Comparison of ENCODE assay signal across 1 cellular context in the genomic region with DNA sequence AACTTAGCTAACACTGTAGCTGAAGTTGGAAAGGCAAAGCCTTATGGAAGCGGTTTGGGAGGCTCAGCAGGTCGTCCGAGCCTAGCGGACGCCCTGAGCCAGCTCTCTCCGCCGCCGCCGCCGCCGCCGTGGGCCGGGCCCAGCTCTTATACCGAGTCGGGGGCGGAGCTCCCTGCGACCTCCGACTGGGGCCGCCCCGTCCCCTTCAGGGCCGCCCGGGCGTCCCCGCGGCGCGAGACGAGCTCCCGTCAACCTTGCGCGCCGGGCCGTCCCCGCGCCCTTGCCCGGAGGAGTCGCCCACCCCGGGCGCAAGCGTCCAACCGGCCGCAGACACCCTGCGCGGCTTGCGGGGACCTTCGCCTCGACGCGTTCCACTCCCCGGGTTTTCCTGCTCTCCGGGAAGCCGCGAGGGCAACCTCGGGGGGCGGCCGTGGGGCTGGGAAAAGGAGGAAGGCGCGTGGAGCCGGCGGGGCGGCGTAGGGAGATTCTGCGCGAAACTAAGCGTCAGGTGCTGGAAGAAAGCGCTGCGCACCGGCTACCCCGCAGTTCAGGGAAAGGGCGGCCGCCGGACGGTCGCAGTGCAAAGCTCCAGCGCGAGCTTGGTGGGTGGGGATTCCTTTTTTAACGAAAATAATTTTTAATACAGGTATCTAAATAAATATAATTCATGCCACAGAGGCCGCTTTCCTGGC.
TF ChIP-seq lines count a peak whose summit lies in the region.

A gene with protein sequence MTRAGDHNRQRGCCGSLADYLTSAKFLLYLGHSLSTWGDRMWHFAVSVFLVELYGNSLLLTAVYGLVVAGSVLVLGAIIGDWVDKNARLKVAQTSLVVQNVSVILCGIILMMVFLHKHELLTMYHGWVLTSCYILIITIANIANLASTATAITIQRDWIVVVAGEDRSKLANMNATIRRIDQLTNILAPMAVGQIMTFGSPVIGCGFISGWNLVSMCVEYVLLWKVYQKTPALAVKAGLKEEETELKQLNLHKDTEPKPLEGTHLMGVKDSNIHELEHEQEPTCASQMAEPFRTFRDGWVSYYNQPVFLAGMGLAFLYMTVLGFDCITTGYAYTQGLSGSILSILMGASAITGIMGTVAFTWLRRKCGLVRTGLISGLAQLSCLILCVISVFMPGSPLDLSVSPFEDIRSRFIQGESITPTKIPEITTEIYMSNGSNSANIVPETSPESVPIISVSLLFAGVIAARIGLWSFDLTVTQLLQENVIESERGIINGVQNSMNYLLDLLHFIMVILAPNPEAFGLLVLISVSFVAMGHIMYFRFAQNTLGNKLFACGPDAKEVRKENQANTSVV (minus strand): TSS at position 125 of the 692 bp plus-strand sequence. CDS start 326 bp downstream, outside the sequence.

TF ChIP-seq in HepG2, 621 proteins besides CTCF, POLR2A, EP300 and RAD21 (continued from another document and continues in another):
- TF ChIP-seq, protein P1, sequence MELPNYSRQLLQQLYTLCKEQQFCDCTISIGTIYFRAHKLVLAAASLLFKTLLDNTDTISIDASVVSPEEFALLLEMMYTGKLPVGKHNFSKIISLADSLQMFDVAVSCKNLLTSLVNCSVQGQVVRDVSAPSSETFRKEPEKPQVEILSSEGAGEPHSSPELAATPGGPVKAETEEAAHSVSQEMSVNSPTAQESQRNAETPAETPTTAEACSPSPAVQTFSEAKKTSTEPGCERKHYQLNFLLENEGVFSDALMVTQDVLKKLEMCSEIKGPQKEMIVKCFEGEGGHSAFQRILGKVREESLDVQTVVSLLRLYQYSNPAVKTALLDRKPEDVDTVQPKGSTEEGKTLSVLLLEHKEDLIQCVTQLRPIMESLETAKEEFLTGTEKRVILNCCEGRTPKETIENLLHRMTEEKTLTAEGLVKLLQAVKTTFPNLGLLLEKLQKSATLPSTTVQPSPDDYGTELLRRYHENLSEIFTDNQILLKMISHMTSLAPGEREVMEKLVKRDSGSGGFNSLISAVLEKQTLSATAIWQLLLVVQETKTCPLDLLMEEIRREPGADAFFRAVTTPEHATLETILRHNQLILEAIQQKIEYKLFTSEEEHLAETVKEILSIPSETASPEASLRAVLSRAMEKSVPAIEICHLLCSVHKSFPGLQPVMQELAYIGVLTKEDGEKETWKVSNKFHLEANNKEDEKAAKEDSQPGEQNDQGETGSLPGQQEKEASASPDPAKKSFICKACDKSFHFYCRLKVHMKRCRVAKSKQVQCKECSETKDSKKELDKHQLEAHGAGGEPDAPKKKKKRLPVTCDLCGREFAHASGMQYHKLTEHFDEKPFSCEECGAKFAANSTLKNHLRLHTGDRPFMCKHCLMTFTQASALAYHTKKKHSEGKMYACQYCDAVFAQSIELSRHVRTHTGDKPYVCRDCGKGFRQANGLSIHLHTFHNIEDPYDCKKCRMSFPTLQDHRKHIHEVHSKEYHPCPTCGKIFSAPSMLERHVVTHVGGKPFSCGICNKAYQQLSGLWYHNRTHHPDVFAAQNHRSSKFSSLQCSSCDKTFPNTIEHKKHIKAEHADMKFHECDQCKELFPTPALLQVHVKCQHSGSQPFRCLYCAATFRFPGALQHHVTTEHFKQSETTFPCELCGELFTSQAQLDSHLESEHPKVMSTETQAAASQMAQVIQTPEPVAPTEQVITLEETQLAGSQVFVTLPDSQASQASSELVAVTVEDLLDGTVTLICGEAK (IDR thresholded peaks at IDR 0.05), result no peak
- TF ChIP-seq, protein P1 (CRISPR knock-in tag; IDR thresholded peaks at IDR 0.05), result peak; percentile 53; the same call in 1 of the 2 replicates
- TF ChIP-seq, protein P2, sequence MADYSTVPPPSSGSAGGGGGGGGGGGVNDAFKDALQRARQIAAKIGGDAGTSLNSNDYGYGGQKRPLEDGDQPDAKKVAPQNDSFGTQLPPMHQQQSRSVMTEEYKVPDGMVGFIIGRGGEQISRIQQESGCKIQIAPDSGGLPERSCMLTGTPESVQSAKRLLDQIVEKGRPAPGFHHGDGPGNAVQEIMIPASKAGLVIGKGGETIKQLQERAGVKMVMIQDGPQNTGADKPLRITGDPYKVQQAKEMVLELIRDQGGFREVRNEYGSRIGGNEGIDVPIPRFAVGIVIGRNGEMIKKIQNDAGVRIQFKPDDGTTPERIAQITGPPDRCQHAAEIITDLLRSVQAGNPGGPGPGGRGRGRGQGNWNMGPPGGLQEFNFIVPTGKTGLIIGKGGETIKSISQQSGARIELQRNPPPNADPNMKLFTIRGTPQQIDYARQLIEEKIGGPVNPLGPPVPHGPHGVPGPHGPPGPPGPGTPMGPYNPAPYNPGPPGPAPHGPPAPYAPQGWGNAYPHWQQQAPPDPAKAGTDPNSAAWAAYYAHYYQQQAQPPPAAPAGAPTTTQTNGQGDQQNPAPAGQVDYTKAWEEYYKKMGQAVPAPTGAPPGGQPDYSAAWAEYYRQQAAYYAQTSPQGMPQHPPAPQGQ (CRISPR knock-in tag; IDR thresholded peaks at IDR 0.05; ENCODE audit: borderline replicate concordance), result no peak
- TF ChIP-seq ZNF10 (CRISPR knock-in tag; IDR thresholded peaks at IDR 0.05; ENCODE audit: borderline replicate concordance, low read depth), result no peak
- TF ChIP-seq EHMT2 (IDR thresholded peaks at IDR 0.05; ENCODE audit: borderline replicate concordance, low read depth, low read length), result no peak
- TF ChIP-seq, protein P3, sequence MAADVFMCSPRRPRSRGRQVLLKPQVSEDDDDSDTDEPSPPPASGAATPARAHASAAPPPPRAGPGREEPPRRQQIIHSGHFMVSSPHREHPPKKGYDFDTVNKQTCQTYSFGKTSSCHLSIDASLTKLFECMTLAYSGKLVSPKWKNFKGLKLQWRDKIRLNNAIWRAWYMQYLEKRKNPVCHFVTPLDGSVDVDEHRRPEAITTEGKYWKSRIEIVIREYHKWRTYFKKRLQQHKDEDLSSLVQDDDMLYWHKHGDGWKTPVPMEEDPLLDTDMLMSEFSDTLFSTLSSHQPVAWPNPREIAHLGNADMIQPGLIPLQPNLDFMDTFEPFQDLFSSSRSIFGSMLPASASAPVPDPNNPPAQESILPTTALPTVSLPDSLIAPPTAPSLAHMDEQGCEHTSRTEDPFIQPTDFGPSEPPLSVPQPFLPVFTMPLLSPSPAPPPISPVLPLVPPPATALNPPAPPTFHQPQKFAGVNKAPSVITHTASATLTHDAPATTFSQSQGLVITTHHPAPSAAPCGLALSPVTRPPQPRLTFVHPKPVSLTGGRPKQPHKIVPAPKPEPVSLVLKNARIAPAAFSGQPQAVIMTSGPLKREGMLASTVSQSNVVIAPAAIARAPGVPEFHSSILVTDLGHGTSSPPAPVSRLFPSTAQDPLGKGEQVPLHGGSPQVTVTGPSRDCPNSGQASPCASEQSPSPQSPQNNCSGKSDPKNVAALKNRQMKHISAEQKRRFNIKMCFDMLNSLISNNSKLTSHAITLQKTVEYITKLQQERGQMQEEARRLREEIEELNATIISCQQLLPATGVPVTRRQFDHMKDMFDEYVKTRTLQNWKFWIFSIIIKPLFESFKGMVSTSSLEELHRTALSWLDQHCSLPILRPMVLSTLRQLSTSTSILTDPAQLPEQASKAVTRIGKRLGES (CRISPR knock-in tag; IDR thresholded peaks at IDR 0.05; ENCODE audit: borderline replicate concordance), result no peak; the same call in 1 of the 2 replicates
- no peak; the same call in 1 of the 2 replicates for TF ChIP-seq ARNT2 (CRISPR knock-in tag; IDR thresholded peaks at IDR 0.05; ENCODE audit: low read depth)
- TF ChIP-seq ATF7 (IDR thresholded peaks at IDR 0.05), result no peak
- no peak for TF ChIP-seq ATF7 (CRISPR knock-in tag; IDR thresholded peaks at IDR 0.05)
- TF ChIP-seq CHCHD3 (CRISPR knock-in tag; IDR thresholded peaks at IDR 0.05), result 0 out of 2 replicates have a peak, but pooled peaks have one; percentile 37
- no peak for TF ChIP-seq SP4 (CRISPR knock-in tag; IDR thresholded peaks at IDR 0.05)
- TF ChIP-seq GATA4 (IDR thresholded peaks at IDR 0.05; ENCODE audit: borderline replicate concordance, low read depth), result peak; percentile 47; the same call in 1 of the 2 replicates
- TF ChIP-seq SP2 (CRISPR knock-in tag; IDR thresholded peaks at IDR 0.05), result no peak
- TF ChIP-seq, protein P4, sequence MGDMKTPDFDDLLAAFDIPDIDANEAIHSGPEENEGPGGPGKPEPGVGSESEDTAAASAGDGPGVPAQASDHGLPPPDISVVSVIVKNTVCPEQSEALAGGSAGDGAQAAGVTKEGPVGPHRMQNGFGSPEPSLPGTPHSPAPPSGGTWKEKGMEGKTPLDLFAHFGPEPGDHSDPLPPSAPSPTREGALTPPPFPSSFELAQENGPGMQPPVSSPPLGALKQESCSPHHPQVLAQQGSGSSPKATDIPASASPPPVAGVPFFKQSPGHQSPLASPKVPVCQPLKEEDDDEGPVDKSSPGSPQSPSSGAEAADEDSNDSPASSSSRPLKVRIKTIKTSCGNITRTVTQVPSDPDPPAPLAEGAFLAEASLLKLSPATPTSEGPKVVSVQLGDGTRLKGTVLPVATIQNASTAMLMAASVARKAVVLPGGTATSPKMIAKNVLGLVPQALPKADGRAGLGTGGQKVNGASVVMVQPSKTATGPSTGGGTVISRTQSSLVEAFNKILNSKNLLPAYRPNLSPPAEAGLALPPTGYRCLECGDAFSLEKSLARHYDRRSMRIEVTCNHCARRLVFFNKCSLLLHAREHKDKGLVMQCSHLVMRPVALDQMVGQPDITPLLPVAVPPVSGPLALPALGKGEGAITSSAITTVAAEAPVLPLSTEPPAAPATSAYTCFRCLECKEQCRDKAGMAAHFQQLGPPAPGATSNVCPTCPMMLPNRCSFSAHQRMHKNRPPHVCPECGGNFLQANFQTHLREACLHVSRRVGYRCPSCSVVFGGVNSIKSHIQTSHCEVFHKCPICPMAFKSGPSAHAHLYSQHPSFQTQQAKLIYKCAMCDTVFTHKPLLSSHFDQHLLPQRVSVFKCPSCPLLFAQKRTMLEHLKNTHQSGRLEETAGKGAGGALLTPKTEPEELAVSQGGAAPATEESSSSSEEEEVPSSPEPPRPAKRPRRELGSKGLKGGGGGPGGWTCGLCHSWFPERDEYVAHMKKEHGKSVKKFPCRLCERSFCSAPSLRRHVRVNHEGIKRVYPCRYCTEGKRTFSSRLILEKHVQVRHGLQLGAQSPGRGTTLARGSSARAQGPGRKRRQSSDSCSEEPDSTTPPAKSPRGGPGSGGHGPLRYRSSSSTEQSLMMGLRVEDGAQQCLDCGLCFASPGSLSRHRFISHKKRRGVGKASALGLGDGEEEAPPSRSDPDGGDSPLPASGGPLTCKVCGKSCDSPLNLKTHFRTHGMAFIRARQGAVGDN (CRISPR knock-in tag; IDR thresholded peaks at IDR 0.05), result peak; percentile 96
- TF ChIP-seq ZNF790 (CRISPR knock-in tag; IDR thresholded peaks at IDR 0.05; ENCODE audit: borderline replicate concordance), result peak; percentile 52; the same call in 1 of the 2 replicates
- peak; percentile 76; the same call in 1 of the 2 replicates for TF ChIP-seq MED13 (CRISPR knock-in tag; IDR thresholded peaks at IDR 0.05)
- TF ChIP-seq, protein P5, sequence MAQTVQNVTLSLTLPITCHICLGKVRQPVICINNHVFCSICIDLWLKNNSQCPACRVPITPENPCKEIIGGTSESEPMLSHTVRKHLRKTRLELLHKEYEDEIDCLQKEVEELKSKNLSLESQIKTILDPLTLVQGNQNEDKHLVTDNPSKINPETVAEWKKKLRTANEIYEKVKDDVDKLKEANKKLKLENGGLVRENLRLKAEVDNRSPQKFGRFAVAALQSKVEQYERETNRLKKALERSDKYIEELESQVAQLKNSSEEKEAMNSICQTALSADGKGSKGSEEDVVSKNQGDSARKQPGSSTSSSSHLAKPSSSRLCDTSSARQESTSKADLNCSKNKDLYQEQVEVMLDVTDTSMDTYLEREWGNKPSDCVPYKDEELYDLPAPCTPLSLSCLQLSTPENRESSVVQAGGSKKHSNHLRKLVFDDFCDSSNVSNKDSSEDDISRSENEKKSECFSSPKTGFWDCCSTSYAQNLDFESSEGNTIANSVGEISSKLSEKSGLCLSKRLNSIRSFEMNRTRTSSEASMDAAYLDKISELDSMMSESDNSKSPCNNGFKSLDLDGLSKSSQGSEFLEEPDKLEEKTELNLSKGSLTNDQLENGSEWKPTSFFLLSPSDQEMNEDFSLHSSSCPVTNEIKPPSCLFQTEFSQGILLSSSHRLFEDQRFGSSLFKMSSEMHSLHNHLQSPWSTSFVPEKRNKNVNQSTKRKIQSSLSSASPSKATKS (CRISPR knock-in tag; IDR thresholded peaks at IDR 0.05), result no peak; the same call in 1 of the 2 replicates
- no peak for TF ChIP-seq PAF1 (CRISPR knock-in tag; IDR thresholded peaks at IDR 0.05)
- TF ChIP-seq ZNF619 (CRISPR knock-in tag; IDR thresholded peaks at IDR 0.05), result no peak
- TF ChIP-seq NFYB (CRISPR knock-in tag; IDR thresholded peaks at IDR 0.05), result no peak
- TF ChIP-seq KDM6A (CRISPR knock-in tag; IDR thresholded peaks at IDR 0.05; ENCODE audit: low read depth), result 0 out of 2 replicates have a peak, but pooled peaks have one; percentile 26
- TF ChIP-seq, protein P6, sequence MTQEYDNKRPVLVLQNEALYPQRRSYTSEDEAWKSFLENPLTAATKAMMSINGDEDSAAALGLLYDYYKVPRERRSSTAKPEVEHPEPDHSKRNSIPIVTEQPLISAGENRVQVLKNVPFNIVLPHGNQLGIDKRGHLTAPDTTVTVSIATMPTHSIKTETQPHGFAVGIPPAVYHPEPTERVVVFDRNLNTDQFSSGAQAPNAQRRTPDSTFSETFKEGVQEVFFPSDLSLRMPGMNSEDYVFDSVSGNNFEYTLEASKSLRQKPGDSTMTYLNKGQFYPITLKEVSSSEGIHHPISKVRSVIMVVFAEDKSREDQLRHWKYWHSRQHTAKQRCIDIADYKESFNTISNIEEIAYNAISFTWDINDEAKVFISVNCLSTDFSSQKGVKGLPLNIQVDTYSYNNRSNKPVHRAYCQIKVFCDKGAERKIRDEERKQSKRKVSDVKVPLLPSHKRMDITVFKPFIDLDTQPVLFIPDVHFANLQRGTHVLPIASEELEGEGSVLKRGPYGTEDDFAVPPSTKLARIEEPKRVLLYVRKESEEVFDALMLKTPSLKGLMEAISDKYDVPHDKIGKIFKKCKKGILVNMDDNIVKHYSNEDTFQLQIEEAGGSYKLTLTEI (CRISPR knock-in tag; conservative IDR thresholded peaks at IDR 0.05), result no peak
